ENCODE assay signal across 8 cellular contexts in the genomic region with DNA sequence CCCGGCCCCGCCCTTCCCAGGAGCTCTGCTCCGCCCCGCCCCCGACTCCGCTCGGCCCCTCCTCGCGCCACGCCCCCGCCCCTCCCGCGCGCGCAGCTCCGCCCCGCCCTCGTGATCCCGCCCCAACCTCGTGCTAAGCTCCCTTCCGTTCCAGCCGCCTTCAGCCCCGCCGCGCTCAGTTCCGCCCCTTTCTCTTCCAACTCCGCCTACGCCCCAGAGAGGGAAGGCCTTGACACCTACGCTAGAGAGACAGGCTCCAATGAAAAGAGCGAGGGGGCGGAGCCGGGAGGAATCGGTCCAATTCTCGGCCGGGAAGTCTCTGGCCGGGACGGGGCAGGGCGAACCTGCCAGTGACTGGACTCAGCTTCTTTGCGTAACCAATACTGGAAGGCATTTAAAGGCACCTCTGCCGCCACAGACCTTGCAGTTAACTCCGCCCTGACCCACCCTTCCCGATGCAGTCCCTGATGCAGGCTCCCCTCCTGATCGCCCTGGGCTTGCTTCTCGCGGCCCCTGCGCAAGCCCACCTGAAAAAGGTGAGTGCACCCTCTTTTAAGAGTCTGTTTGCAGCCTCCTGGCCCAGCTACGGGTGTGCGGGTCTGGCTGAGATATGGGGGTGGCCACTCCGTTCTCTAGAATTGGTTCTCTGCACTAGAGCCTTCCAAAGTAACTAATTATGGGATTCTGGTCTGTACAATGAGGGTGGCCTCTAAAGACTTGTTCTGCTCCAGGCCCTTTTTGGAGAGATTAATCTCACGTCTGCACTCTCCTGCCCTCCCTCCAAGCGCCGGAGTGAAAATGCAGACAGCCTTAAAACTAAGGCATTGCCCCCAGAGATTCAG. TPM values are rescaled to one million over a fixed set of nuclear protein-coding genes. Genes with fewer than 3 reads are reported as not detected.
DNase-seq lines count a peak whose midpoint lies in the region; ATAC-seq and TF ChIP-seq lines count a peak whose summit lies in the region.

A gene (plus strand): TSS at position 424 of the 842 bp plus-strand sequence. CDS start 32 bp downstream, at position 456.

- POLR2A ChIA-PET in naive thymus-derived CD4-positive, alpha-beta T cell (lab: Charles Lee): interaction anchor here (0.7 to 4.8 kb wide), 19 partner anchors 12 to 1293 kb away, joined by 3 to 45 read pairs (median 5); a partner anchor contains a TSS

- H3K9me3 ChIP-seq in RWPE2 (ENCODE audit: severe bottlenecking): no peaks in the 10 kb centered on the region
- H3K9me3 ChIP-seq in fibroblast of lung (ENCODE audit: control insufficient read depth, insufficient read depth, low read depth, low read length): no peaks in the 10 kb centered on the region
- no peaks in the 10 kb centered on the region for H3K9me3 ChIP-seq in naive thymus-derived CD4-positive, alpha-beta T cell (ENCODE audit: control insufficient read depth in 2 of 3, low read length in 3 of 3)

- no peak for TF ChIP-seq CTCF in RWPE2 (IDR thresholded peaks at IDR 0.05; ENCODE audit: poor library complexity, severe bottlenecking)
- TF ChIP-seq CTCF in fibroblast of lung (conservative IDR thresholded peaks at IDR 0.05 in 1 of 2, IDR thresholded peaks at IDR 0.05 in 1 of 2; ENCODE audit: low read depth in 1 of 2, low read length in 2 of 2): no peak

- H3K4me3 ChIP-seq in RWPE2 (ENCODE audit: severe bottlenecking) (peak within 1 kb of the TSS; percentile 64), fibroblast of lung (replicated peaks in 1 of 4; ENCODE audit: control extremely low read depth in 1 of 4, insufficient read depth in 1 of 4, low read depth in 3 of 4, low read length in 4 of 4) (peak within 1 kb of the TSS; percentile 60 to 98 (median 80))
- peak within 1 kb of the TSS; percentile 93 for H3K4me3 ChIP-seq in naive thymus-derived CD4-positive, alpha-beta T cell (ENCODE audit: low read length)

- H3K27ac ChIP-seq in RWPE2 (ENCODE audit: poor library complexity, severe bottlenecking): peak within 1 kb of the TSS; percentile 95
- H3K27ac ChIP-seq in fibroblast of lung (ENCODE audit: insufficient read depth, low read length): no peak within 1 kb of the TSS
- peak within 1 kb of the TSS; percentile 78 for H3K27ac ChIP-seq in naive thymus-derived CD4-positive, alpha-beta T cell (ENCODE audit: low read depth, low read length)

- no peaks in the 10 kb centered on the region for H3K9me3 Mint-ChIP-seq in activated T-helper 2 cell treated with anti-CD3 and anti-CD28 coated beads, Interferon-gamma antibody, Interleukin-2, Interleukin-4, amounts not matched to agents 10 μg/mL and 5 μg/mL and 100 μg/mL, durations not matched to agents 14 hours and 24 hours and 36 hours
- H3K9me3 Mint-ChIP-seq in naive thymus-derived CD4-positive, alpha-beta T cell: no peaks in the 10 kb centered on the region
- no peaks in the 10 kb centered on the region for H3K9me3 Mint-ChIP-seq in stimulated activated naive B cell treated with anti-CD40 and anti-IgM and Interleukin-4, amounts not matched to agents 10 μg/mL and 1 μg/mL and 100 μg/mL, for 72 hours

- peaks cover 26% of the 10 kb centered on the region for H3K4me1 ChIP-seq in RWPE2 (ENCODE audit: insufficient read depth, poor library complexity, severe bottlenecking)
- no peaks in the 10 kb centered on the region for H3K4me1 ChIP-seq in fibroblast of lung (ENCODE audit: control insufficient read depth, extremely low read depth, insufficient read depth, low read length)
- peaks cover 11 to 21% of the 10 kb centered on the region in 2 donors for H3K4me1 ChIP-seq in naive thymus-derived CD4-positive, alpha-beta T cell (ENCODE audit: control insufficient read depth in 2 of 2, insufficient read depth in 2 of 2, low read length in 2 of 2)

- ATAC-seq in RWPE2 (ENCODE audit: low read depth): peak; percentile 88
- ATAC-seq in naive thymus-derived CD4-positive, alpha-beta T cell: peak; percentile 97
- peak; percentile 73 to 83 for ATAC-seq in stimulated activated naive B cell treated with anti-CD40 and anti-IgM and Interleukin-4, amounts not matched to agents 10 μg/mL and 1 μg/mL and 100 μg/mL, for 72 hours (replicated peaks)

- H3K27ac Mint-ChIP-seq in activated T-helper 2 cell treated with anti-CD3 and anti-CD28 coated beads, Interferon-gamma antibody, Interleukin-2, Interleukin-4, amounts not matched to agents 10 μg/mL and 5 μg/mL and 100 μg/mL, durations not matched to agents 14 hours and 24 hours and 36 hours: peak within 1 kb of the TSS; percentile 84
- peak within 1 kb of the TSS; percentile 74 to 96 (median 95) for H3K27ac Mint-ChIP-seq in naive thymus-derived CD4-positive, alpha-beta T cell
- H3K27ac Mint-ChIP-seq in stimulated activated naive B cell treated with anti-CD40 and anti-IgM and Interleukin-4, amounts not matched to agents 10 μg/mL and 1 μg/mL and 100 μg/mL, for 72 hours: peak within 1 kb of the TSS; percentile 95

- H3K79me2 ChIP-seq in fibroblast of lung (ENCODE audit: control insufficient read depth, insufficient read depth, low read length): no peaks in the 10 kb centered on the region

- intact Hi-C loops in activated T-helper 2 cell treated with anti-CD3 and anti-CD28 coated beads, Interferon-gamma antibody, Interleukin-2, Interleukin-4, amounts not matched to agents 10 μg/mL and 5 μg/mL and 100 μg/mL, durations not matched to agents 14 hours and 24 hours and 36 hours (cut with micrococcal nuclease): loop anchor here (1.0 to 2.0 kb wide), 7 partner anchors 11 to 518 kb away; a partner anchor contains a TSS
- intact Hi-C loops in naive thymus-derived CD4-positive, alpha-beta T cell (cut with micrococcal nuclease): loop anchor here (1.0 to 2.0 kb wide), 22 partner anchors 30 to 1522 kb away; a partner anchor contains a TSS

- H3K36me3 ChIP-seq in RWPE2 (ENCODE audit: low read depth) (no peaks in the 10 kb centered on the region; the same call in 1 of the 2 replicates), fibroblast of lung (ENCODE audit: control insufficient read depth, insufficient read depth, low read length) (no peaks in the 10 kb centered on the region)
- H3K36me3 ChIP-seq in naive thymus-derived CD4-positive, alpha-beta T cell (ENCODE audit: control insufficient read depth in 2 of 3, insufficient read depth in 3 of 3, low read length in 3 of 3): no peaks in the 10 kb centered on the region

- DNase-seq in EH (ENCODE audit: low read depth): peak; percentile 99
- DNase-seq in H4 (ENCODE audit: low spot score): peak; percentile 98
- peak; percentile 100 for DNase-seq in LoVo (ENCODE audit: low spot score)
- DNase-seq in RWPE2 (ENCODE audit: low spot score): peak; percentile 100
- peak; percentile 99 for DNase-seq in activated T-helper 2 cell treated with anti-CD3 and anti-CD28 coated beads, Interferon-gamma antibody, Interleukin-2, Interleukin-4, amounts not matched to agents 10 μg/mL and 5 μg/mL and 100 μg/mL, durations not matched to agents 14 hours and 24 hours and 36 hours (ENCODE audit: low spot score)
- peak; percentile 99 for DNase-seq in fibroblast of lung (ENCODE audit: low read depth in 2 of 2)
- DNase-seq in naive thymus-derived CD4-positive, alpha-beta T cell: peak; percentile 91 to 98 (median 96)
- DNase-seq in stimulated activated naive B cell treated with anti-CD40 and anti-IgM and Interleukin-4, amounts not matched to agents 10 μg/mL and 1 μg/mL and 100 μg/mL, for 72 hours: peak; percentile 99

- H3K27me3 ChIP-seq in RWPE2 (ENCODE audit: insufficient read depth, poor library complexity, severe bottlenecking) (no peaks in the 10 kb centered on the region), fibroblast of lung (ENCODE audit: control insufficient read depth, insufficient read depth, low read length) (no peaks in the 10 kb centered on the region)
- H3K27me3 ChIP-seq in naive thymus-derived CD4-positive, alpha-beta T cell (ENCODE audit: control insufficient read depth in 2 of 2, insufficient read depth in 2 of 2, low read length in 2 of 2): no peaks in the 10 kb centered on the region

- H4K20me1 ChIP-seq in fibroblast of lung (ENCODE audit: control insufficient read depth, extremely low read depth, insufficient read depth, low read length): no peaks in the 10 kb centered on the region

- no peaks in the 10 kb centered on the region for H3K27me3 Mint-ChIP-seq in activated T-helper 2 cell treated with anti-CD3 and anti-CD28 coated beads, Interferon-gamma antibody, Interleukin-2, Interleukin-4, amounts not matched to agents 10 μg/mL and 5 μg/mL and 100 μg/mL, durations not matched to agents 14 hours and 24 hours and 36 hours (ENCODE audit: low read depth)
- H3K27me3 Mint-ChIP-seq in naive thymus-derived CD4-positive, alpha-beta T cell: no peaks in the 10 kb centered on the region
- no peaks in the 10 kb centered on the region for H3K27me3 Mint-ChIP-seq in stimulated activated naive B cell treated with anti-CD40 and anti-IgM and Interleukin-4, amounts not matched to agents 10 μg/mL and 1 μg/mL and 100 μg/mL, for 72 hours

- H3K9ac ChIP-seq in fibroblast of lung (ENCODE audit: insufficient read depth, low read length): peak within 1 kb of the TSS; percentile 20

- H2AFZ ChIP-seq in fibroblast of lung (ENCODE audit: low read length): peak within 1 kb of the TSS; percentile 93

- H3K36me3 Mint-ChIP-seq in activated T-helper 2 cell treated with anti-CD3 and anti-CD28 coated beads, Interferon-gamma antibody, Interleukin-2, Interleukin-4, amounts not matched to agents 10 μg/mL and 5 μg/mL and 100 μg/mL, durations not matched to agents 14 hours and 24 hours and 36 hours (ENCODE audit: low read depth): peaks cover 12% of the 10 kb centered on the region
- H3K36me3 Mint-ChIP-seq in naive thymus-derived CD4-positive, alpha-beta T cell: peaks cover 0 to 4% (median 0%) of the 10 kb centered on the region in 5 donors
- H3K36me3 Mint-ChIP-seq in stimulated activated naive B cell treated with anti-CD40 and anti-IgM and Interleukin-4, amounts not matched to agents 10 μg/mL and 1 μg/mL and 100 μg/mL, for 72 hours: peaks cover 16 to 32% of the 10 kb centered on the region in 2 donors

- peak within 1 kb of the TSS; percentile 85 for H3K4me3 Mint-ChIP-seq in activated T-helper 2 cell treated with anti-CD3 and anti-CD28 coated beads, Interferon-gamma antibody, Interleukin-2, Interleukin-4, amounts not matched to agents 10 μg/mL and 5 μg/mL and 100 μg/mL, durations not matched to agents 14 hours and 24 hours and 36 hours (ENCODE audit: low read depth)
- peak within 1 kb of the TSS; percentile 82 to 97 (median 94) for H3K4me3 Mint-ChIP-seq in naive thymus-derived CD4-positive, alpha-beta T cell
- peak within 1 kb of the TSS; percentile 95 to 97 for H3K4me3 Mint-ChIP-seq in stimulated activated naive B cell treated with anti-CD40 and anti-IgM and Interleukin-4, amounts not matched to agents 10 μg/mL and 1 μg/mL and 100 μg/mL, for 72 hours

- H3K4me1 Mint-ChIP-seq in activated T-helper 2 cell treated with anti-CD3 and anti-CD28 coated beads, Interferon-gamma antibody, Interleukin-2, Interleukin-4, amounts not matched to agents 10 μg/mL and 5 μg/mL and 100 μg/mL, durations not matched to agents 14 hours and 24 hours and 36 hours (ENCODE audit: low read depth): peaks cover 45% of the 10 kb centered on the region
- H3K4me1 Mint-ChIP-seq in naive thymus-derived CD4-positive, alpha-beta T cell: peaks cover 30 to 50% (median 47%) of the 10 kb centered on the region in 7 donors
- peaks cover 37 to 59% of the 10 kb centered on the region in 2 donors for H3K4me1 Mint-ChIP-seq in stimulated activated naive B cell treated with anti-CD40 and anti-IgM and Interleukin-4, amounts not matched to agents 10 μg/mL and 1 μg/mL and 100 μg/mL, for 72 hours

- CTCF ChIA-PET in naive thymus-derived CD4-positive, alpha-beta T cell (lab: Charles Lee): interaction anchor here (0.5 to 2.1 kb wide), 10 partner anchors 13 to 474 kb away, joined by 3 to 15 read pairs (median 4); a partner anchor contains a TSS

- H3K4me2 ChIP-seq in fibroblast of lung (ENCODE audit: extremely low read depth, insufficient read depth, low read length): peak within 1 kb of the TSS; percentile 77

RNA-seq across cellular contexts. Expression of the gene that starts here (rescaled TPM):
- 13.7 and 16.2 TPM in 2 replicates for total RNA-seq in H4 (2014; rRNA removed; shearing (Covaris generic))
- total RNA-seq in activated T-helper 2 cell treated with anti-CD3 and anti-CD28 coated beads, Interferon-gamma antibody, Interleukin-2, Interleukin-4, amounts not matched to agents 10 μg/mL and 5 μg/mL and 100 μg/mL, durations not matched to agents 14 hours and 24 hours and 36 hours: 20.4 and 20.9 TPM in 2 replicates
- total RNA-seq in fibroblast of lung: 24.9 and 28.2 TPM in 2 replicates
- polyA plus RNA-seq in fibroblast of lung: 11.9 and 20.0 TPM in 2 replicates
- polyA plus RNA-seq in fibroblast of lung (2012): 16.9 and 23.0 TPM in 2 replicates
- 24.7 and 46.9 TPM in 2 replicates for polyA minus RNA-seq in fibroblast of lung (ENCODE audit: low replicate concordance)
- 10 to 100 TPM; 11.1 to 45.6 (median 16.9) TPM for total RNA-seq in naive thymus-derived CD4-positive, alpha-beta T cell
- 1 to 10 TPM; 5.0 to 5.4 TPM for polyA plus RNA-seq in naive thymus-derived CD4-positive, alpha-beta T cell
